8 cellular contexts compared by ENCODE assay signal in the genomic region with DNA sequence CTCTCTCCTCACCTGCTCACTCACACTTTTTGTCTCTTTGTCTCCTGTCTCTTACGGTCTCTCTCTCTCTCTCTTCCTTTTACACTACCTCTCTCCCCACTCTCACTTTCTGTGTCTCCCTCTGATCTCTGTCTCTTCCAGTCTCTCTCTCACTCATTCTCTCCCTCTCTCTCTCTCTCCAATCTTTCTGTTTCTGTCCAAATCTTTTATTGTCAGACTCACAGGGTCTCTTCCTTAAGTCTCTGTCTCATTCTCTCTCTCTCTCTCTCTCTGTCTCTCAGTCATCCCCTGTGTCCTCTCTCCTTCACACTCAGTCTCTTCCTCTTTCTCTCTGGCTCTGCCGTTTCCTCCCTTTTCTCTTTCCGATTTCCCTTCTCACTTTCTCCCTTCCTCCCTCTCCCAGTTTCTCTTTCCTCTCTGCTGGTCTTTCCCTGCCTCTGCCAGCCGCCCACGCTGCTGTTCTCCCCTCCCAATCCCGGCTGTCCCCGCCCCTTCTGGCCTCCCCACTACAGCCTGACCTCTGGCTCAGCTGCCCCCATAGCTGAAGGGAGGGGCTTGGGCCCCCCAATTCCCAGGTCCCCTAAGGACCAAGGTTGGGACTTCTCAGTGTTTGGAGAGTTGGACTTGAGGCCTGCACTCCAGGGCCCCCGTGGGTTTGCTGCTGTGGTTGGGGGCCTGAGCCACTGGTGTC. TPM values are rescaled to one million over a fixed set of nuclear protein-coding genes. Genes with fewer than 3 reads are reported as not detected.
DNase-seq lines count a peak whose midpoint lies in the region; ATAC-seq and TF ChIP-seq lines count a peak whose summit lies in the region.

TSS of gene PLEKHA4 (minus strand) at position 422 of the 691 bp plus-strand sequence. CDS start 997 bp downstream, outside the sequence.

- no peaks in the 10 kb centered on the region for H3K9me3 ChIP-seq in WERI-Rb-1 (ENCODE audit: severe bottlenecking)
- no peaks in the 10 kb centered on the region for H3K9me3 ChIP-seq in right cardiac atrium (ENCODE audit: control insufficient read depth, low read length)
- H3K9me3 ChIP-seq in gastrocnemius medialis = no peaks in the 10 kb centered on the region

- DNase-seq in GM23338 (ENCODE audit: low spot score) (no peak), WERI-Rb-1 (peak; percentile 45), right cardiac atrium (peak; percentile 89 to 93 (median 93)), gastrocnemius medialis (peak in 1 of 2 donors; percentile 56), GDM1 (lab: John Stamatoyannopoulos, UW) (no peak), GM19240 (ENCODE audit: insufficient read length, low spot score) (no peak), KBM-7 (no peak)

- H3K4me3 ChIP-seq in GM23338 (peak within 1 kb of the TSS; percentile 38; the same call in 1 of the 2 replicates), WERI-Rb-1 (ENCODE audit: low read depth, low read length) (no peak within 1 kb of the TSS), right cardiac atrium (ENCODE audit: low read length) (peak within 1 kb of the TSS; percentile 8), gastrocnemius medialis (peak within 1 kb of the TSS; percentile 8 to 35 (median 27))

- H3K4me1 Mint-ChIP-seq in GM23338 = peaks cover 26% of the 10 kb centered on the region

- H3K4me1 ChIP-seq in GM23338 (ENCODE audit: insufficient read depth) = peaks cover 11% of the 10 kb centered on the region
- H3K4me1 ChIP-seq in right cardiac atrium (ENCODE audit: control insufficient read depth, insufficient read depth, low read length) = peaks cover 5% of the 10 kb centered on the region
- peaks cover 12 to 16% of the 10 kb centered on the region in 2 donors for H3K4me1 ChIP-seq in gastrocnemius medialis

- peak within 1 kb of the TSS; percentile 40 for H3K27ac Mint-ChIP-seq in GM23338

- ATAC-seq in GM23338 (peak; percentile 42), right cardiac atrium (peak; percentile 40 to 48), gastrocnemius medialis (no peak), HG02840 (IDR thresholded peaks at IDR 0.05; ENCODE audit: low FRiP score, unreplicated experiment) (no peak)

- TF ChIP-seq CTCF in GM23338 (conservative IDR thresholded peaks at IDR 0.05; ENCODE audit: low read depth in 2 of 2) (no peak), WERI-Rb-1 (IDR thresholded peaks at IDR 0.05; ENCODE audit: low read depth, low read length) (no peak), gastrocnemius medialis (IDR thresholded peaks at IDR 0.05 in 4 of 5, conservative IDR thresholded peaks at IDR 0.05 in 1 of 5) (no peak)

- H2AFZ ChIP-seq in GM23338 = peak within 1 kb of the TSS; percentile 99

- peak within 1 kb of the TSS; percentile 78 for H3K4me2 ChIP-seq in GM23338

- peaks cover 7% of the 10 kb centered on the region for H3F3A ChIP-seq in GM23338 (replicated peaks; ENCODE audit: low read depth)

- peak within 1 kb of the TSS; percentile 78 for H3K27ac ChIP-seq in GM23338 (ENCODE audit: low read depth)
- peak within 1 kb of the TSS; percentile 25 for H3K27ac ChIP-seq in WERI-Rb-1
- H3K27ac ChIP-seq in right cardiac atrium (ENCODE audit: low read length) = peak within 1 kb of the TSS; percentile 57
- H3K27ac ChIP-seq in gastrocnemius medialis = peak within 1 kb of the TSS; percentile 72 to 83 (median 76)

- in situ Hi-C loops in gastrocnemius medialis (cut with MboI; ENCODE audit: low sequenced_read_pairs in 4 of 4) (loop anchor here in 1 of 4 donors (25.0 kb wide), 1 partner anchor 94 kb away; the partner anchor contains the start of genes BAX and FTL), KBM-7 (cut with MboI; ENCODE audit: low pct_unique_long_range_greater_than_20kb, low sequenced_read_pairs) (no loop called here)

- H3K9me2 ChIP-seq in GM23338 (ENCODE audit: insufficient read depth) = no peaks in the 10 kb centered on the region

- H3K4me3 Mint-ChIP-seq in GM23338 = peak within 1 kb of the TSS; percentile 58

- peaks cover 2% of the 10 kb centered on the region; the same call in 1 of the 2 replicates for H4K20me1 ChIP-seq in GM23338 (replicated peaks; ENCODE audit: insufficient read depth)

- no peak for TF ChIP-seq POLR2A in gastrocnemius medialis (IDR thresholded peaks at IDR 0.05)

- no peaks in the 10 kb centered on the region for H3K27me3 ChIP-seq in GM23338 (ENCODE audit: insufficient read depth)
- H3K27me3 ChIP-seq in WERI-Rb-1 (ENCODE audit: insufficient read depth, low read depth, severe bottlenecking) = no peaks in the 10 kb centered on the region
- no peaks in the 10 kb centered on the region for H3K27me3 ChIP-seq in right cardiac atrium (ENCODE audit: control insufficient read depth, insufficient read depth)
- no peaks in the 10 kb centered on the region for H3K27me3 ChIP-seq in gastrocnemius medialis

- H3K36me3 Mint-ChIP-seq in GM23338 (ENCODE audit: low read depth) = peaks cover 16% of the 10 kb centered on the region

- intact Hi-C loops in right cardiac atrium (cut with DNase I) = no loop called here
- intact Hi-C loops in gastrocnemius medialis (cut with DNase I; ENCODE audit: low total_unique reads) = no loop called here

- 11% methylated on average over 8 of the region's 8 CpGs for WGBS in right cardiac atrium

- H3K9me3 Mint-ChIP-seq in GM23338 = peaks cover 4% of the 10 kb centered on the region; the same call in 1 of the 3 replicates

- H3K27me3 Mint-ChIP-seq in GM23338 (ENCODE audit: insufficient read depth, low read depth, poor library complexity) = peaks cover 11% of the 10 kb centered on the region

- H3K79me2 ChIP-seq in GM23338 (replicated peaks; ENCODE audit: insufficient read depth) = peaks cover 3% of the 10 kb centered on the region

- peaks cover 1% of the 10 kb centered on the region; the same call in 1 of the 2 replicates for H3K36me3 ChIP-seq in GM23338 (ENCODE audit: insufficient read depth)
- peaks cover 8% of the 10 kb centered on the region for H3K36me3 ChIP-seq in WERI-Rb-1
- H3K36me3 ChIP-seq in gastrocnemius medialis = peaks cover 0 to under 1% of the 10 kb centered on the region in 2 donors

TF ChIP-seq in GM23338, 12 proteins besides CTCF, POLR2A, EP300 and RAD21 (continues in another document):
- TF ChIP-seq ETS1 (IDR thresholded peaks at IDR 0.05) (no peak), ZNF114 (CRISPR knock-in tag; IDR thresholded peaks at IDR 0.05) (no peak), EZH2phosphoT487 (IDR thresholded peaks at IDR 0.05; ENCODE audit: unreplicated experiment) (no peak), CREB1 (CRISPR knock-in tag; IDR thresholded peaks at IDR 0.05; ENCODE audit: low read depth) (no peak), NANOG (IDR thresholded peaks at IDR 0.05; ENCODE audit: borderline replicate concordance) (no peak), STAT1 (IDR thresholded peaks at IDR 0.05; ENCODE audit: unreplicated experiment) (no peak), JUNB (IDR thresholded peaks at IDR 0.05; ENCODE audit: unreplicated experiment) (no peak), EZH2 (IDR thresholded peaks at IDR 0.05; ENCODE audit: low read depth, unreplicated experiment) (no peak), ZNF331 (CRISPR knock-in tag; IDR thresholded peaks at IDR 0.05; ENCODE audit: low read depth) (no peak)
- TF ChIP-seq, protein P1, sequence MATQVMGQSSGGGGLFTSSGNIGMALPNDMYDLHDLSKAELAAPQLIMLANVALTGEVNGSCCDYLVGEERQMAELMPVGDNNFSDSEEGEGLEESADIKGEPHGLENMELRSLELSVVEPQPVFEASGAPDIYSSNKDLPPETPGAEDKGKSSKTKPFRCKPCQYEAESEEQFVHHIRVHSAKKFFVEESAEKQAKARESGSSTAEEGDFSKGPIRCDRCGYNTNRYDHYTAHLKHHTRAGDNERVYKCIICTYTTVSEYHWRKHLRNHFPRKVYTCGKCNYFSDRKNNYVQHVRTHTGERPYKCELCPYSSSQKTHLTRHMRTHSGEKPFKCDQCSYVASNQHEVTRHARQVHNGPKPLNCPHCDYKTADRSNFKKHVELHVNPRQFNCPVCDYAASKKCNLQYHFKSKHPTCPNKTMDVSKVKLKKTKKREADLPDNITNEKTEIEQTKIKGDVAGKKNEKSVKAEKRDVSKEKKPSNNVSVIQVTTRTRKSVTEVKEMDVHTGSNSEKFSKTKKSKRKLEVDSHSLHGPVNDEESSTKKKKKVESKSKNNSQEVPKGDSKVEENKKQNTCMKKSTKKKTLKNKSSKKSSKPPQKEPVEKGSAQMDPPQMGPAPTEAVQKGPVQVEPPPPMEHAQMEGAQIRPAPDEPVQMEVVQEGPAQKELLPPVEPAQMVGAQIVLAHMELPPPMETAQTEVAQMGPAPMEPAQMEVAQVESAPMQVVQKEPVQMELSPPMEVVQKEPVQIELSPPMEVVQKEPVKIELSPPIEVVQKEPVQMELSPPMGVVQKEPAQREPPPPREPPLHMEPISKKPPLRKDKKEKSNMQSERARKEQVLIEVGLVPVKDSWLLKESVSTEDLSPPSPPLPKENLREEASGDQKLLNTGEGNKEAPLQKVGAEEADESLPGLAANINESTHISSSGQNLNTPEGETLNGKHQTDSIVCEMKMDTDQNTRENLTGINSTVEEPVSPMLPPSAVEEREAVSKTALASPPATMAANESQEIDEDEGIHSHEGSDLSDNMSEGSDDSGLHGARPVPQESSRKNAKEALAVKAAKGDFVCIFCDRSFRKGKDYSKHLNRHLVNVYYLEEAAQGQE (IDR thresholded peaks at IDR 0.05; ENCODE audit: unreplicated experiment) = no peak

RNA-seq across cellular contexts. Expression of gene PLEKHA4, which starts in this region (rescaled TPM):
- total RNA-seq in GM23338 (2014; rRNA removed; shearing (Covaris generic)) = 12.3 and 15.1 TPM in 2 replicates
- polyA plus RNA-seq in GM23338 (2016; fragmentation: Nextera tagmentation; extraction: Ambion mirVana) = 10.9 and 12.2 TPM in 2 replicates
- 10 to 100 TPM; 37.4 to 50.2 (median 44.0) TPM for total RNA-seq in right cardiac atrium
- 32.0 TPM for polyA plus RNA-seq in right cardiac atrium
- 1 to 10 TPM; 3.4 to 9.7 (median 6.3) TPM for total RNA-seq in gastrocnemius medialis

Comparison
In these comparisons a context has a peak if more than half of its experiments do, and no peak if none do; other contexts are left out.
1. ATAC-seq: peak in GM23338 (single experiment) and right cardiac atrium (2 of 2); none in gastrocnemius medialis (0 of 2) and HG02840 (single experiment).
2. DNase-seq: peak in WERI-Rb-1 (single experiment) and right cardiac atrium (3 of 3); none in GM23338 (single experiment), GDM1 (single experiment), GM19240 (single experiment) and KBM-7 (single experiment).
3. H3K27ac ChIP-seq: peak in every context shown above with its lines; median percentile 78 in GM23338; 76 in gastrocnemius medialis; 57 in right cardiac atrium; 25 in WERI-Rb-1.